Comparison of ENCODE assay signal across 22 cellular contexts in the genomic region with DNA sequence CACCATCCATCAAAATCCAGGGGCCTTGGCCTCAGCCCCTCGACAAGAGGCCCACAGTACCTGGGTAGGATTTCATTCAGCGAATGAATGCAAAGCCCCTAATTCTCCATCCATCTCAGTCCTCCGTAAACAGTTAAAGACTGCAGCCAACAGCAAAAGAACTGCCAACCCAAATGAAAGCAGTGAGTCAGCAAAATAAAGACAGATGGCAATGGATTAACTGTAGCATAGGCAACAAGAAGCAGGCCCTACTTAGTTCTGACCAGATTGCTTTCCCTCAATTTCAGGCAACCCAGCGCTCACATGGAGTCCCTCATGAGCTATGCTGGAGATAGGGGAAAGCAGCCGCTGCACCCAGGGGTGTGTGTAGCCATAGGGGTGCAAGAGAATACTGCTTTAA. TPM values are rescaled to one million over a fixed set of nuclear protein-coding genes. Genes with fewer than 3 reads are reported as not detected.
DNase-seq lines count a peak whose midpoint lies in the region; ATAC-seq and TF ChIP-seq lines count a peak whose summit lies in the region.
"Had no signal": no experiment of that assay in that cellular context is flagged by ENCODE, and none has a peak within 500 bp of the region (broad histone marks: within the 10 kb centered on the region; RNA-seq: fewer than 3 reads in every experiment).

No MANE protein-coding gene starts in this region.

- no peaks in the 10 kb centered on the region for H3K27me3 ChIP-seq in AG04450 (ENCODE audit: control insufficient read depth, insufficient read depth, low read length)
- H3K27me3 ChIP-seq: right atrium auricular region, upper lobe of left lung had no signal

- no peaks in the 10 kb centered on the region for H3K9me3 ChIP-seq in AG04450 (ENCODE audit: control insufficient read depth, insufficient read depth, low read length)
- no peaks in the 10 kb centered on the region for H3K9me3 ChIP-seq in mucosa of descending colon
- H3K9me3 ChIP-seq: right atrium auricular region, upper lobe of left lung had no signal

- H3K4me1 ChIP-seq in mucosa of descending colon (ENCODE audit: low read depth): no peaks in the 10 kb centered on the region
- H3K4me1 ChIP-seq: right atrium auricular region, upper lobe of left lung had no signal

- POLR2A ChIA-PET in AG04450 (lab: Yijun Ruan, JAX): no interaction called here

- no peak for ATAC-seq in mucosa of descending colon
- no peak for ATAC-seq in activated CD8-positive, alpha-beta memory T cell treated with anti-CD3 and anti-CD28 coated beads, Interleukin-2, amount 10 ng/mL, durations not matched to agents 7 days and 5 days
- ATAC-seq: GM12878, HCT116, left lobe of liver had no signal

- peak overlapping the region; percentile 58; the same call in 1 of the 2 replicates for H3K27ac Mint-ChIP-seq in HFFc6
- no peak overlapping the region for H3K27ac Mint-ChIP-seq in activated CD8-positive, alpha-beta memory T cell treated with anti-CD3 and anti-CD28 coated beads, Interleukin-2, amount 10 ng/mL, durations not matched to agents 7 days and 5 days
- H3K27ac Mint-ChIP-seq: stimulated activated naive CD8-positive, alpha-beta T cell treated with anti-CD3 and anti-CD28 coated beads, Interleukin-15, Interleukin-2, amounts not matched to agents 100 ng/mL and 50 ng/mL, for 24 hours had no signal

- DNase-seq in AG04450 (ENCODE audit: low read depth, low spot score) (no peak), HFFc6 (no peak), RPMI7951 (ENCODE audit: low read depth) (peak; percentile 39), fibroblast of pulmonary artery (ENCODE audit: low read depth) (peak; percentile 25), superior temporal gyrus (ENCODE audit: extremely low spot score) (no peak), mucosa of descending colon (no peak)
- DNase-seq in activated CD8-positive, alpha-beta memory T cell treated with anti-CD3 and anti-CD28 coated beads, Interleukin-2, amount 10 ng/mL, durations not matched to agents 7 days and 5 days: no peak
- DNase-seq in activated effector memory CD4-positive, alpha-beta T cell treated with anti-CD3 and anti-CD28 coated beads, Interleukin-2, amount 50 U/mL, for 16 hours: no peak
- DNase-seq: activated CD4-positive, alpha-beta T cell treated with anti-CD3 and anti-CD28 coated beads for 48 hours; activated CD8-positive, alpha-beta memory T cell treated with anti-CD3 and anti-CD28 coated beads, Interleukin-2, amount 50 U/mL, for 4 hours; activated gamma-delta T cell; KG1; NCI-H1092 treated with DMSO at 0.1 percent for 48 hours; nucleus accumbens; upper lobe of left lung had no signal

- H3K27me3 Mint-ChIP-seq in HFFc6 (ENCODE audit: insufficient read depth): no peaks in the 10 kb centered on the region; the same call in 1 of the 2 replicates
- peaks cover 8% of the 10 kb centered on the region for H3K27me3 Mint-ChIP-seq in activated CD8-positive, alpha-beta memory T cell treated with anti-CD3 and anti-CD28 coated beads, Interleukin-2, amount 10 ng/mL, durations not matched to agents 7 days and 5 days

- CTCF ChIA-PET in AG04450 (lab: Charles Lee): interaction anchor here (2.2 kb wide), 1 partner anchor 22 kb away, joined by 5 read pairs; no protein-coding TSS in a partner anchor
- CTCF ChIA-PET in activated CD8-positive, alpha-beta memory T cell treated with anti-CD3 and anti-CD28 coated beads, Interleukin-2, amount 10 ng/mL, durations not matched to agents 7 days and 5 days (lab: Charles Lee): no interaction called here

- TF ChIP-seq CTCF in AG04450 (IDR thresholded peaks at IDR 0.05; ENCODE audit: low read depth, low read length) (no peak), HFFc6 (IDR thresholded peaks at IDR 0.05) (no peak), fibroblast of pulmonary artery (IDR thresholded peaks at IDR 0.05; ENCODE audit: low read length, missing control alignments) (no peak), mucosa of descending colon (IDR thresholded peaks at IDR 0.05) (no peak)

- peaks cover 4% of the 10 kb centered on the region; the same call in 1 of the 2 replicates for H3K9me3 Mint-ChIP-seq in HFFc6
- no peaks in the 10 kb centered on the region for H3K9me3 Mint-ChIP-seq in activated CD8-positive, alpha-beta memory T cell treated with anti-CD3 and anti-CD28 coated beads, Interleukin-2, amount 10 ng/mL, durations not matched to agents 7 days and 5 days (ENCODE audit: low read depth)
- H3K9me3 Mint-ChIP-seq: stimulated activated naive CD8-positive, alpha-beta T cell treated with anti-CD3 and anti-CD28 coated beads, Interleukin-15, Interleukin-2, amounts not matched to agents 100 ng/mL and 50 ng/mL, for 24 hours had no signal

- no peaks in the 10 kb centered on the region for H3K36me3 ChIP-seq in mucosa of descending colon (ENCODE audit: low read depth)
- H3K36me3 ChIP-seq: right atrium auricular region, upper lobe of left lung had no signal

- no peak overlapping the region for H3K4me3 ChIP-seq in AG04450 (ENCODE audit: low read depth, low read length)
- H3K4me3 ChIP-seq in fibroblast of pulmonary artery (replicated peaks; ENCODE audit: low read depth, low read length): no peak overlapping the region
- H3K4me3 ChIP-seq in mucosa of descending colon: no peak overlapping the region
- H3K4me3 ChIP-seq: GM12878, right atrium auricular region, upper lobe of left lung had no signal

- H3K4me3 Mint-ChIP-seq in HFFc6: no peak overlapping the region
- no peak overlapping the region for H3K4me3 Mint-ChIP-seq in activated CD8-positive, alpha-beta memory T cell treated with anti-CD3 and anti-CD28 coated beads, Interleukin-2, amount 10 ng/mL, durations not matched to agents 7 days and 5 days
- H3K4me3 Mint-ChIP-seq: stimulated activated naive CD8-positive, alpha-beta T cell treated with anti-CD3 and anti-CD28 coated beads, Interleukin-15, Interleukin-2, amounts not matched to agents 100 ng/mL and 50 ng/mL, for 24 hours had no signal

- peaks cover 3% of the 10 kb centered on the region; the same call in 1 of the 2 replicates for H3K36me3 Mint-ChIP-seq in HFFc6 (ENCODE audit: low read depth)
- H3K36me3 Mint-ChIP-seq in activated CD8-positive, alpha-beta memory T cell treated with anti-CD3 and anti-CD28 coated beads, Interleukin-2, amount 10 ng/mL, durations not matched to agents 7 days and 5 days: no peaks in the 10 kb centered on the region

- H3K4me1 Mint-ChIP-seq in HFFc6 (ENCODE audit: low read depth): peaks cover 41% of the 10 kb centered on the region
- H3K4me1 Mint-ChIP-seq in activated CD8-positive, alpha-beta memory T cell treated with anti-CD3 and anti-CD28 coated beads, Interleukin-2, amount 10 ng/mL, durations not matched to agents 7 days and 5 days: peaks cover 3% of the 10 kb centered on the region

- intact Hi-C loops in mucosa of descending colon (cut with DNase I, micrococcal nuclease): no loop called here

- peak overlapping the region; percentile 11 for H3K27ac ChIP-seq in AG04450 (ENCODE audit: low read depth, low read length)
- H3K27ac ChIP-seq: right atrium auricular region, upper lobe of left lung had no signal

RNA-seq across cellular contexts. Expression of a gene that starts 21.4 kb away (rescaled TPM):
- 2.4 and 2.6 TPM in 2 replicates for polyA plus RNA-seq in AG04450 (2011; rRNA removed)
- 0.64 and 1.3 TPM in 2 replicates for polyA minus RNA-seq in AG04450 (2011; rRNA and poly(A)+ RNA removed)
- under 1 TPM in 1 of 6 experiments, not detected in 5; 0.51 TPM for total RNA-seq in HFFc6 (2021; fragmentation: NEBNext Ultra II Directional; extraction: Animal tissue kit (Norgen Biotek cat#: 25700))
- total RNA-seq in RPMI7951 (2014; rRNA removed; shearing (Covaris generic)): 0.12 and 0.59 TPM in 2 replicates
- not detected for total RNA-seq in mucosa of descending colon
- total RNA-seq in activated CD8-positive, alpha-beta memory T cell treated with anti-CD3 and anti-CD28 coated beads, Interleukin-2, amount 10 ng/mL, durations not matched to agents 7 days and 5 days: not detected
- total RNA-seq: cerebellum, left lobe of liver, mononuclear cell, right atrium auricular region, upper lobe of left lung had no signal

Comparison
In these comparisons a context has a peak if more than half of its experiments do, and no peak if none do; other contexts are left out.
1. DNase-seq: peak in RPMI7951 (single experiment) and fibroblast of pulmonary artery (single experiment); none in AG04450 (single experiment), HFFc6 (single experiment), superior temporal gyrus (single experiment), mucosa of descending colon (0 of 3), activated CD8-positive, alpha-beta memory T cell treated with anti-CD3 and anti-CD28 coated beads, Interleukin-2, amount 10 ng/mL, durations not matched to agents 7 days and 5 days (single experiment) and activated effector memory CD4-positive, alpha-beta T cell treated with anti-CD3 and anti-CD28 coated beads, Interleukin-2, amount 50 U/mL, for 16 hours (single experiment).